Comparison of ENCODE assay signal across 1 cellular context in genomic region chr15:101255615-101256350, GRCh38.
TF ChIP-seq lines count a peak whose summit lies in the region.

No MANE protein-coding gene starts in this region.

TF ChIP-seq in K562, 482 proteins besides CTCF, POLR2A, EP300 and RAD21 (continued from another document and continues in another):
- no peak for TF ChIP-seq MGA (IDR thresholded peaks at IDR 0.05)
- no peak for TF ChIP-seq SREBF2 (CRISPR knock-in tag; IDR thresholded peaks at IDR 0.05)
- no peak for TF ChIP-seq IRF1 (CRISPR knock-in tag; IDR thresholded peaks at IDR 0.05; ENCODE audit: borderline replicate concordance)
- TF ChIP-seq EP400 (IDR thresholded peaks at IDR 0.05), result peak; percentile 61; the same call in 1 of the 2 replicates
- TF ChIP-seq ZNF311 (CRISPR knock-in tag; IDR thresholded peaks at IDR 0.05), result no peak
- peak; percentile 33; the same call in 1 of the 2 replicates for TF ChIP-seq CREB3L1 (IDR thresholded peaks at IDR 0.05; ENCODE audit: borderline replicate concordance, low read depth)
- TF ChIP-seq DIDO1 (tag; IDR thresholded peaks at IDR 0.05; ENCODE audit: low read depth), result 0 out of 2 replicates have a peak, but pooled peaks have one; percentile 36
- peak; percentile 39 for TF ChIP-seq ZFP36 (IDR thresholded peaks at IDR 0.05; ENCODE audit: low read depth, low read length, partially characterized antibody)
- TF ChIP-seq ZNF644 (tag; IDR thresholded peaks at IDR 0.05; ENCODE audit: low read depth), result 0 out of 2 replicates have a peak, but pooled peaks have one; percentile 47
- TF ChIP-seq ZNF57 (CRISPR knock-in tag; IDR thresholded peaks at IDR 0.05), result no peak
- peak; percentile 79 for TF ChIP-seq CXXC5 (CRISPR knock-in tag; IDR thresholded peaks at IDR 0.05)
- peak; percentile 77 for TF ChIP-seq ATF7 (IDR thresholded peaks at IDR 0.05)
- TF ChIP-seq MTA3 (IDR thresholded peaks at IDR 0.05; ENCODE audit: borderline replicate concordance), result peak; percentile 91; the same call in 1 of the 2 replicates
- TF ChIP-seq PHF21A (IDR thresholded peaks at IDR 0.05; ENCODE audit: borderline replicate concordance, low read depth), result peak; percentile 93
- no peak for TF ChIP-seq E2F6 (IDR thresholded peaks at IDR 0.05; ENCODE audit: borderline replicate concordance in 1 of 2, extremely low read depth in 1 of 2, insufficient read depth in 1 of 2, insufficient read length in 1 of 2, low read depth in 1 of 2, low read length in 1 of 2, poor library complexity in 1 of 2, severe bottlenecking in 1 of 2)
- TF ChIP-seq ZBTB17 (CRISPR knock-in tag; IDR thresholded peaks at IDR 0.05), result peak; percentile 69; the same call in 1 of the 2 replicates
- TF ChIP-seq RAD51 (IDR thresholded peaks at IDR 0.05; ENCODE audit: borderline replicate concordance, low read depth), result no peak; the same call in 1 of the 2 replicates
- TF ChIP-seq ZNF224 (CRISPR knock-in tag; IDR thresholded peaks at IDR 0.05), result no peak
- TF ChIP-seq ZC3H4 (CRISPR knock-in tag; IDR thresholded peaks at IDR 0.05; ENCODE audit: borderline replicate concordance), result no peak
- TF ChIP-seq MEIS2 (IDR thresholded peaks at IDR 0.05; ENCODE audit: partially characterized antibody), result peak; percentile 57
- TF ChIP-seq PBX2 (CRISPR knock-in tag; IDR thresholded peaks at IDR 0.05; ENCODE audit: low read depth), result no peak
- TF ChIP-seq PBX2 (tag; conservative IDR thresholded peaks at IDR 0.05; ENCODE audit: low read depth), result peak; percentile 24; the same call in 1 of the 2 replicates
- no peak for TF ChIP-seq TEAD1 (CRISPR knock-in tag; IDR thresholded peaks at IDR 0.05)
- no peak for TF ChIP-seq TEAD2 (tag; IDR thresholded peaks at IDR 0.05)
- 0 out of 2 replicates have a peak, but pooled peaks have one; percentile 33 for TF ChIP-seq PYGO2 (tag; IDR thresholded peaks at IDR 0.05)
- TF ChIP-seq SLC30A9 (CRISPR knock-in tag; IDR thresholded peaks at IDR 0.05), result no peak
- no peak for TF ChIP-seq GTF2A2 (tag; IDR thresholded peaks at IDR 0.05)
- peak; percentile 92 for TF ChIP-seq CBFA2T2 (conservative IDR thresholded peaks at IDR 0.05)
- TF ChIP-seq FIP1L1 (IDR thresholded peaks at IDR 0.05; ENCODE audit: low read depth, low read length, poor library complexity, severe bottlenecking), result no peak
- TF ChIP-seq MIER1 (IDR thresholded peaks at IDR 0.05; ENCODE audit: low read depth), result 0 out of 2 replicates have a peak, but pooled peaks have one; percentile 48
- TF ChIP-seq ESRRA (IDR thresholded peaks at IDR 0.05; ENCODE audit: borderline replicate concordance, low read depth), result peak; percentile 54; the same call in 1 of the 2 replicates
- TF ChIP-seq NFATC3 (IDR thresholded peaks at IDR 0.05), result no peak
- no peak for TF ChIP-seq U2AF2 (optimal IDR thresholded peaks at IDR 0.05; ENCODE audit: low read depth, low read length)
- TF ChIP-seq FOXJ2 (tag; IDR thresholded peaks at IDR 0.05), result peak; percentile 87
- TF ChIP-seq, protein P1, sequence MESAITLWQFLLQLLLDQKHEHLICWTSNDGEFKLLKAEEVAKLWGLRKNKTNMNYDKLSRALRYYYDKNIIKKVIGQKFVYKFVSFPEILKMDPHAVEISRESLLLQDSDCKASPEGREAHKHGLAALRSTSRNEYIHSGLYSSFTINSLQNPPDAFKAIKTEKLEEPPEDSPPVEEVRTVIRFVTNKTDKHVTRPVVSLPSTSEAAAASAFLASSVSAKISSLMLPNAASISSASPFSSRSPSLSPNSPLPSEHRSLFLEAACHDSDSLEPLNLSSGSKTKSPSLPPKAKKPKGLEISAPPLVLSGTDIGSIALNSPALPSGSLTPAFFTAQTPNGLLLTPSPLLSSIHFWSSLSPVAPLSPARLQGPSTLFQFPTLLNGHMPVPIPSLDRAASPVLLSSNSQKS (CRISPR knock-in tag; IDR thresholded peaks at IDR 0.05), result no peak
- no peak for TF ChIP-seq E2F5 (CRISPR knock-in tag; IDR thresholded peaks at IDR 0.05)
- TF ChIP-seq, protein P2, sequence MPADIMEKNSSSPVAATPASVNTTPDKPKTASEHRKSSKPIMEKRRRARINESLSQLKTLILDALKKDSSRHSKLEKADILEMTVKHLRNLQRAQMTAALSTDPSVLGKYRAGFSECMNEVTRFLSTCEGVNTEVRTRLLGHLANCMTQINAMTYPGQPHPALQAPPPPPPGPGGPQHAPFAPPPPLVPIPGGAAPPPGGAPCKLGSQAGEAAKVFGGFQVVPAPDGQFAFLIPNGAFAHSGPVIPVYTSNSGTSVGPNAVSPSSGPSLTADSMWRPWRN (IDR thresholded peaks at IDR 0.05; ENCODE audit: low read depth), result peak; percentile 77
- TF ChIP-seq, protein P3, sequence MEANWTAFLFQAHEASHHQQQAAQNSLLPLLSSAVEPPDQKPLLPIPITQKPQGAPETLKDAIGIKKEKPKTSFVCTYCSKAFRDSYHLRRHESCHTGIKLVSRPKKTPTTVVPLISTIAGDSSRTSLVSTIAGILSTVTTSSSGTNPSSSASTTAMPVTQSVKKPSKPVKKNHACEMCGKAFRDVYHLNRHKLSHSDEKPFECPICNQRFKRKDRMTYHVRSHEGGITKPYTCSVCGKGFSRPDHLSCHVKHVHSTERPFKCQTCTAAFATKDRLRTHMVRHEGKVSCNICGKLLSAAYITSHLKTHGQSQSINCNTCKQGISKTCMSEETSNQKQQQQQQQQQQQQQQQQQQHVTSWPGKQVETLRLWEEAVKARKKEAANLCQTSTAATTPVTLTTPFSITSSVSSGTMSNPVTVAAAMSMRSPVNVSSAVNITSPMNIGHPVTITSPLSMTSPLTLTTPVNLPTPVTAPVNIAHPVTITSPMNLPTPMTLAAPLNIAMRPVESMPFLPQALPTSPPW (CRISPR knock-in tag; IDR thresholded peaks at IDR 0.05), result peak; percentile 43; the same call in 1 of the 2 replicates
- no peak for TF ChIP-seq NUFIP1 (IDR thresholded peaks at IDR 0.05; ENCODE audit: partially characterized antibody)
- TF ChIP-seq RBM25 (IDR thresholded peaks at IDR 0.05; ENCODE audit: low read depth, low read length, severe bottlenecking), result no peak
- peak; percentile 98 for TF ChIP-seq FOSL1 (tag; conservative IDR thresholded peaks at IDR 0.05)
- no peak for TF ChIP-seq HNRNPH1 (optimal IDR thresholded peaks at IDR 0.05; ENCODE audit: low read depth, low read length)
